ENCODE assay signal across 15 cellular contexts in genomic region chr1:67632356-67632755, GRCh38.
"Had no signal": no experiment of that assay in that cellular context is flagged by ENCODE, and none has a peak within 500 bp of the region (broad histone marks: within the 10 kb centered on the region; RNA-seq: fewer than 3 reads in every experiment).

No MANE protein-coding gene starts in this region.

- H3K27ac ChIP-seq: brain microvascular endothelial cell had no signal

- H3K36me3 ChIP-seq: brain microvascular endothelial cell had no signal

- H3K9me3 Mint-ChIP-seq: activated T-cell treated with anti-CD3 and anti-CD28 coated beads, Interleukin-2, amount 50 U/mL, for 4 hours; dendritic cell treated with granulocyte-macrophage colony-stimulating factor and Interleukin-4, amounts not matched to agents 40 ng/mL and 50 ng/mL, for 4 days; endodermal cell; naive thymus-derived CD8-positive, alpha-beta T cell had no signal

- H3K27ac Mint-ChIP-seq: activated naive CD8-positive, alpha-beta T cell; dendritic cell treated with granulocyte-macrophage colony-stimulating factor and Interleukin-4, amounts not matched to agents 40 ng/mL and 50 ng/mL, for 4 days; endodermal cell; naive thymus-derived CD8-positive, alpha-beta T cell had no signal

- H3K4me3 ChIP-seq: lung had no signal

- H3K27me3 ChIP-seq: brain microvascular endothelial cell had no signal

- DNase-seq: activated CD4-positive, alpha-beta T cell treated with anti-CD3 and anti-CD28 coated beads, Interleukin-2, amount 50 U/mL, for 4 hours; activated effector memory CD4-positive, alpha-beta T cell treated with anti-CD3 and anti-CD28 coated beads, Interleukin-2, amount 50 U/mL, for 16 hours; activated T-cell treated with anti-CD3 and anti-CD28 coated beads, Interleukin-2, amount 50 U/mL, for 4 hours; amygdala; brain microvascular endothelial cell; midbrain; naive thymus-derived CD8-positive, alpha-beta T cell; stimulated activated CD4-positive, alpha-beta T cell treated with anti-CD3 and anti-CD28 coated beads, Interleukin-4, amount 100 ng/mL, for 1 hour; stimulated activated CD8-positive, alpha-beta memory T cell treated with anti-CD3 and anti-CD28 coated beads, Interleukin-4, amount 100 ng/mL, for 48 hours; stimulated activated naive CD8-positive, alpha-beta T cell treated with anti-CD3 and anti-CD28 coated beads, Interleukin-15, Interleukin-2, amounts not matched to agents 100 U/mL and 50 U/mL, for 24 hours had no signal

- H3K27me3 Mint-ChIP-seq: dendritic cell treated with granulocyte-macrophage colony-stimulating factor and Interleukin-4, amounts not matched to agents 40 ng/mL and 50 ng/mL, for 4 days had no signal

- ATAC-seq: activated CD4-positive, CD25-positive, alpha-beta regulatory T cell treated with anti-CD3 and anti-CD28 coated beads, Interleukin-2, amount 50 U/mL, for 24 hours; activated T-cell treated with anti-CD3 and anti-CD28 coated beads, Interleukin-2, amount 50 U/mL, for 4 hours; naive thymus-derived CD8-positive, alpha-beta T cell; stimulated activated naive CD8-positive, alpha-beta T cell treated with anti-CD3 and anti-CD28 coated beads, Interleukin-15, Interleukin-2, amounts not matched to agents 100 U/mL and 50 U/mL, for 24 hours had no signal

- H3K36me3 Mint-ChIP-seq: activated naive CD8-positive, alpha-beta T cell; naive thymus-derived CD8-positive, alpha-beta T cell had no signal

- H3K4me3 Mint-ChIP-seq: activated naive CD8-positive, alpha-beta T cell; activated T-cell treated with anti-CD3 and anti-CD28 coated beads, Interleukin-2, amount 50 U/mL, for 4 hours; dendritic cell treated with granulocyte-macrophage colony-stimulating factor and Interleukin-4, amounts not matched to agents 40 ng/mL and 50 ng/mL, for 4 days; endodermal cell had no signal
